Comparison of ENCODE assay signal across 2 cellular contexts in the genomic region with DNA sequence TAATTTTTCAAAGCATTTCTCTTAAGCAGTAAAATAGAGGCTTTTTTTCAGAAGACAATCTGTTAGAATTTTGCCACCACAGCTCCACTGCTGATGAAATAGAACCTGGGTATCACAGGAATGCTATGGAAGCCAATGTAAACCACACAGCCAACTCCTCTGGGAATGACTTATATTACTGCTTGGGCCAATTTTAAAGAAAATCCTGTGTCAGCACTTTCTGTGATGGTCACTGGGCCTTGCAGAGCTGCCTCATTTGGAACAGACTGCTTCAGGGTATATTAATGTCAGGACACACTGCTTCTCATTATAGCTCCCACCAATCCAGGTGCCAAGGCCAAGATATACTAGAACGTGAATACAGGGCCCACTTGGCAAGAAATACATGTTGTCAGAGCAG.
TF ChIP-seq lines count a peak whose summit lies in the region.

No MANE protein-coding gene starts in this region.

TF ChIP-seq in IMR-90, 13 proteins besides CTCF, POLR2A, EP300 and RAD21:
- no peak for TF ChIP-seq MAZ (IDR thresholded peaks at IDR 0.05; ENCODE audit: borderline replicate concordance, low read depth, low read length)
- TF ChIP-seq SMC3 (IDR thresholded peaks at IDR 0.05; ENCODE audit: low read depth, low read length), result no peak
- TF ChIP-seq, protein P1, sequence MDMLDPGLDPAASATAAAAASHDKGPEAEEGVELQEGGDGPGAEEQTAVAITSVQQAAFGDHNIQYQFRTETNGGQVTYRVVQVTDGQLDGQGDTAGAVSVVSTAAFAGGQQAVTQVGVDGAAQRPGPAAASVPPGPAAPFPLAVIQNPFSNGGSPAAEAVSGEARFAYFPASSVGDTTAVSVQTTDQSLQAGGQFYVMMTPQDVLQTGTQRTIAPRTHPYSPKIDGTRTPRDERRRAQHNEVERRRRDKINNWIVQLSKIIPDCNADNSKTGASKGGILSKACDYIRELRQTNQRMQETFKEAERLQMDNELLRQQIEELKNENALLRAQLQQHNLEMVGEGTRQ (IDR thresholded peaks at IDR 0.05; ENCODE audit: low read depth, low read length), result no peak
- TF ChIP-seq MAFK (IDR thresholded peaks at IDR 0.05; ENCODE audit: low read depth, low read length), result peak; percentile 97
- no peak for TF ChIP-seq RCOR1 (IDR thresholded peaks at IDR 0.05; ENCODE audit: insufficient replicate concordance, low read length)
- no peak for TF ChIP-seq CHD1 (IDR thresholded peaks at IDR 0.05; ENCODE audit: low read depth, low read length)
- TF ChIP-seq MXI1 (IDR thresholded peaks at IDR 0.05; ENCODE audit: borderline replicate concordance, low read depth, low read length), result no peak
- no peak for TF ChIP-seq RFX5 (IDR thresholded peaks at IDR 0.05; ENCODE audit: low read depth, low read length)

TF ChIP-seq in H1, 55 proteins besides CTCF, POLR2A, EP300 and RAD21:
- TF ChIP-seq TCF12 (IDR thresholded peaks at IDR 0.05; ENCODE audit: low read depth, low read length) (no peak), ZNF274 (IDR thresholded peaks at IDR 0.05; ENCODE audit: borderline replicate concordance, extremely low read depth, low read length) (no peak), MAX (IDR thresholded peaks at IDR 0.05) (no peak), MAFK (IDR thresholded peaks at IDR 0.05; ENCODE audit: low read depth, low read length) (peak; percentile 83)
